25 cellular contexts compared by ENCODE assay signal in the genomic region with DNA sequence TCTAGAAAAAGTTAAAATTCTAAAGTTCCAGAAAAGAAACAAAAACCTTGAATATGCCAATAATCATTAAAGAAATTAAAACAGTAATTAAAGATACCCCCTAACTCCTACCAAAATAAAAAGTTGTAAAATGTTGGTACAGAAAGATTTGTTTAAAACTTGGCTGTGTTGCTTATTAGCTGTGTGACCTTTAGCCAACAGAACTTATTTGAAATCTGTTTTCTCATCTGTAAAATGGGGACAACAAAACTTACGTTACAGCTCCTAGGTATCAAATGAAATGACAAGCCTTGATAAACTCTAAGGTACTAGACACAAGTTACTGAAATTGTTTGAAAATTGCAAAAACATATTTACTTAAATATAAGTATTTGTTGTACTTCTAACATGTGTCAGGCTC.
"Had no signal": no experiment of that assay in that cellular context is flagged by ENCODE, and none has a peak within 500 bp of the region (broad histone marks: within the 10 kb centered on the region; RNA-seq: fewer than 3 reads in every experiment).

No MANE protein-coding gene starts in this region.

- ATAC-seq: body of pancreas; esophagus mucosa; left lung; natural killer cell treated with Interleukin-12 subunit alpha and Interleukin-12 subunit beta and Interleukin-15 and Interleukin-18, amount 100 ng/mL, for 72 hours; upper lobe of right lung had no signal

- H3K9me3 Mint-ChIP-seq: activated CD4-positive, alpha-beta T cell treated with anti-CD3 and anti-CD28 coated beads, Interleukin-2, amount 10 ng/mL, durations not matched to agents 24 days and 14 days; dendritic cell treated with granulocyte-macrophage colony-stimulating factor and Interleukin-4, amounts not matched to agents 40 ng/mL and 50 ng/mL, for 4 days; immature natural killer cell; natural killer cell treated with Interleukin-12 subunit alpha and Interleukin-12 subunit beta and Interleukin-15 and Interleukin-18, amount 100 ng/mL, for 72 hours; stimulated activated naive CD8-positive, alpha-beta T cell treated with anti-CD3 and anti-CD28 coated beads, Interleukin-15, Interleukin-2, amounts not matched to agents 100 ng/mL and 50 ng/mL, for 24 hours had no signal

- H3K27ac Mint-ChIP-seq: activated CD4-positive, alpha-beta T cell treated with anti-CD3 and anti-CD28 coated beads, Interleukin-2, amount 10 ng/mL, durations not matched to agents 24 days and 14 days; dendritic cell treated with granulocyte-macrophage colony-stimulating factor and Interleukin-4, amounts not matched to agents 40 ng/mL and 50 ng/mL, for 4 days; stimulated activated naive CD8-positive, alpha-beta T cell treated with anti-CD3 and anti-CD28 coated beads, Interleukin-15, Interleukin-2, amounts not matched to agents 100 ng/mL and 50 ng/mL, for 24 hours had no signal

- H3K36me3 ChIP-seq: cardiac muscle cell, ovary, prostate gland had no signal

- H3K27ac ChIP-seq: body of pancreas, cardiac muscle cell, left lung, neutrophil, ovary, prostate gland, thyroid gland, upper lobe of right lung had no signal

- H3K4me3 Mint-ChIP-seq: activated CD4-positive, alpha-beta T cell treated with anti-CD3 and anti-CD28 coated beads, Interleukin-2, amount 10 ng/mL, durations not matched to agents 24 days and 14 days; dendritic cell treated with granulocyte-macrophage colony-stimulating factor and Interleukin-4, amounts not matched to agents 40 ng/mL and 50 ng/mL, for 4 days; immature natural killer cell; natural killer cell treated with Interleukin-12 subunit alpha and Interleukin-12 subunit beta and Interleukin-15 and Interleukin-18, amount 100 ng/mL, for 72 hours; stimulated activated naive CD8-positive, alpha-beta T cell treated with anti-CD3 and anti-CD28 coated beads, Interleukin-15, Interleukin-2, amounts not matched to agents 100 ng/mL and 50 ng/mL, for 24 hours had no signal

- H3K4me3 ChIP-seq: body of pancreas, cardiac muscle cell, left lung, ovary, prostate gland, thyroid gland, upper lobe of right lung had no signal

- DNase-seq: activated CD4-positive, alpha-beta T cell treated with anti-CD3 and anti-CD28 coated beads, Interleukin-2, amount 10 ng/mL, durations not matched to agents 24 days and 14 days; activated naive CD4-positive, alpha-beta T cell treated with Interleukin-2 at 50 U/mL for 16 hours; activated T-cell treated with anti-CD3 and anti-CD28 coated beads, Interleukin-2, amount 50 U/mL, for 1 hour; anterior cingulate cortex; body of pancreas; effector CD4-positive, alpha-beta T cell; foreskin melanocyte; immature natural killer cell; kidney glomerular epithelial cell; left lung; midbrain; ovary; stimulated activated CD4-positive, alpha-beta T cell treated with anti-CD3 and anti-CD28 coated beads, Interleukin-12 subunit alpha, Interleukin-12 subunit beta, amount 100 ng/mL, for 4 hours; stimulated activated CD4-positive, alpha-beta T cell treated with anti-CD3 and anti-CD28 coated beads, Interleukin-4, amount 100 ng/mL, for 4 hours; substantia nigra; SW 1271; thyroid gland; upper lobe of right lung had no signal

- H3K9me3 ChIP-seq: body of pancreas, left lung, neutrophil, ovary, prostate gland, thyroid gland, upper lobe of right lung had no signal

- H3K27me3 ChIP-seq: body of pancreas, cardiac muscle cell, left lung, neutrophil, ovary, thyroid gland, upper lobe of right lung had no signal

- H3K4me1 ChIP-seq: prostate gland, thyroid gland, upper lobe of right lung had no signal

- H3K27me3 Mint-ChIP-seq: activated CD4-positive, alpha-beta T cell treated with anti-CD3 and anti-CD28 coated beads, Interleukin-2, amount 10 ng/mL, durations not matched to agents 24 days and 14 days; dendritic cell treated with granulocyte-macrophage colony-stimulating factor and Interleukin-4, amounts not matched to agents 40 ng/mL and 50 ng/mL, for 4 days; natural killer cell treated with Interleukin-12 subunit alpha and Interleukin-12 subunit beta and Interleukin-15 and Interleukin-18, amount 100 ng/mL, for 72 hours; stimulated activated naive CD8-positive, alpha-beta T cell treated with anti-CD3 and anti-CD28 coated beads, Interleukin-15, Interleukin-2, amounts not matched to agents 100 ng/mL and 50 ng/mL, for 24 hours had no signal
